In the genomic region with DNA sequence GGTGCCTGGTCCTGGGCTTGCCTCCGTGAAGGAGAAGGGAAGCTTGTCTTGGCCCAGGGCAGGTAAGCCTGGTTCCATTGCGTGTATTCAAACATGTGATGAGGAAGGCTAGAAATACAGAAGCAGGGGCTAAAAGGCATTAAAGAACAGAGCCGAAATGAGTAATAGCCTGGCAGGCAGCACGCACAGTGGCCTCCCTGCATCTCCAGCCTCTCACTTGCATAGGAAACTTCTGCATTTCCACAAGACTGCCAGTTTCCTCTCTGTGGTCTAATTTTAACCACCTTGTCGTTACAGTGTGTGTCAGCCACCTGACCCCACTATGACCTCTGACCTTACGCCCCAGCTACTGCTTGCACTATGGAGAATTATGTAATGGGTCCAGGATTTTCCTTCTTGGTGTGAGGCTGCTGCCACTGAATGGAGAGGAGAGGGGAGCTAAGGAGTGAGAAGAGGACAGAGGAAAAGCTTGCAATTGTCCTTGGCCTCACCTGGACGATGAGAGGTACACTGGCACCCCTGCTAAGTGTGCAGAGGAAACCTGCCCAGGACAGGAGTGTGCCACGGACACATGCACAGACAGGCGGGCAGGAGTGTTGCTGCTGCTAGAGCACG, we compare ENCODE assay signal across 8 cellular contexts. TPM values are rescaled to one million over a fixed set of nuclear protein-coding genes. Genes with fewer than 3 reads are reported as not detected.
DNase-seq lines count a peak whose midpoint lies in the region; ATAC-seq and TF ChIP-seq lines count a peak whose summit lies in the region.

No MANE protein-coding gene starts in this region.

- peak overlapping the region; percentile 32 to 70 (median 33) for H3K27ac Mint-ChIP-seq in IgD-negative memory B cell
- H3K27ac Mint-ChIP-seq in immature natural killer cell = peak overlapping the region; percentile 54 to 92 (median 80)
- H3K27ac Mint-ChIP-seq in stimulated activated effector memory CD8-positive, alpha-beta T cell treated with anti-CD3 and anti-CD28 coated beads, Interleukin-12 subunit alpha, Interleukin-12 subunit beta, amount 100 ng/mL, for 72 hours = peak overlapping the region; percentile 88
- no peak overlapping the region for H3K27ac Mint-ChIP-seq in Calu3 (ENCODE audit: unreplicated experiment)

- peaks cover 4% of the 10 kb centered on the region for H3K27me3 Mint-ChIP-seq in IgD-negative memory B cell
- H3K27me3 Mint-ChIP-seq in immature natural killer cell (ENCODE audit: low read depth in 3 of 3) = peaks cover 0 to 8% (median 0%) of the 10 kb centered on the region in 3 donors
- no peaks in the 10 kb centered on the region for H3K27me3 Mint-ChIP-seq in Calu3 (ENCODE audit: unreplicated experiment)

- intact Hi-C loops in Calu3 (cut with micrococcal nuclease; ENCODE audit: unreplicated experiment) = no loop called here

- H3K36me3 Mint-ChIP-seq in IgD-negative memory B cell = peaks cover 3% of the 10 kb centered on the region
- peaks cover 5 to 10% (median 8%) of the 10 kb centered on the region in 3 donors for H3K36me3 Mint-ChIP-seq in immature natural killer cell
- H3K36me3 Mint-ChIP-seq in stimulated activated effector memory CD8-positive, alpha-beta T cell treated with anti-CD3 and anti-CD28 coated beads, Interleukin-12 subunit alpha, Interleukin-12 subunit beta, amount 100 ng/mL, for 72 hours = peaks cover 33% of the 10 kb centered on the region
- H3K36me3 Mint-ChIP-seq in Calu3 (ENCODE audit: insufficient read depth, unreplicated experiment) = peaks cover 9% of the 10 kb centered on the region

- ATAC-seq in GM18907 (IDR thresholded peaks at IDR 0.05; ENCODE audit: unreplicated experiment) = peak; percentile 50
- ATAC-seq in stimulated activated effector memory CD8-positive, alpha-beta T cell treated with anti-CD3 and anti-CD28 coated beads, Interleukin-12 subunit alpha, Interleukin-12 subunit beta, amount 100 ng/mL, for 72 hours = peak; percentile 82

- no TSS peak for BruUV-seq in Calu3 (replicated peaks; lab: Mats Ljungman, UMichigan)

- no peak for TF ChIP-seq CTCF in Calu3 (IDR thresholded peaks at IDR 0.05; ENCODE audit: unreplicated experiment)

- H3K4me1 Mint-ChIP-seq in IgD-negative memory B cell = peaks cover 34 to 50% (median 35%) of the 10 kb centered on the region in 3 donors
- H3K4me1 Mint-ChIP-seq in immature natural killer cell = peaks cover 64 to 72% of the 10 kb centered on the region in 2 donors
- H3K4me1 Mint-ChIP-seq in stimulated activated effector memory CD8-positive, alpha-beta T cell treated with anti-CD3 and anti-CD28 coated beads, Interleukin-12 subunit alpha, Interleukin-12 subunit beta, amount 100 ng/mL, for 72 hours = peaks cover 83% of the 10 kb centered on the region
- H3K4me1 Mint-ChIP-seq in Calu3 (ENCODE audit: low read depth, unreplicated experiment) = peaks cover 32% of the 10 kb centered on the region

- DNase-seq in activated CD8-positive, alpha-beta memory T cell treated with anti-CD3 and anti-CD28 coated beads, Interleukin-2, amount 50 U/mL, for 4 hours = peak; percentile 49
- DNase-seq in immature natural killer cell (peak; percentile 41 to 47 (median 46)), Calu3 (no peak), inferior parietal cortex (ENCODE audit: extremely low spot score) (no peak), NCI-H748 treated with DMSO at 0.1 percent for 48 hours (lab: John Stamatoyannopoulos, UW) (no peak)
- peak in 1 of 2 donors; percentile 30 for DNase-seq in stimulated activated effector memory CD8-positive, alpha-beta T cell treated with anti-CD3 and anti-CD28 coated beads, Interleukin-12 subunit alpha, Interleukin-12 subunit beta, amount 100 ng/mL, for 72 hours (ENCODE audit: low spot score in 2 of 2)

- CTCF ChIA-PET in Calu3 (lab: Charles Lee) = no interaction called here

- peak overlapping the region; percentile 54 to 90 (median 74) for H3K4me3 Mint-ChIP-seq in IgD-negative memory B cell
- H3K4me3 Mint-ChIP-seq in immature natural killer cell = peak overlapping the region; percentile 28 to 65 (median 31)
- peak overlapping the region; percentile 77 for H3K4me3 Mint-ChIP-seq in stimulated activated effector memory CD8-positive, alpha-beta T cell treated with anti-CD3 and anti-CD28 coated beads, Interleukin-12 subunit alpha, Interleukin-12 subunit beta, amount 100 ng/mL, for 72 hours
- no peak overlapping the region for H3K4me3 Mint-ChIP-seq in Calu3 (ENCODE audit: low read depth, unreplicated experiment)

- H3K9me3 Mint-ChIP-seq in IgD-negative memory B cell = no peaks in the 10 kb centered on the region
- H3K9me3 Mint-ChIP-seq in immature natural killer cell = no peaks in the 10 kb centered on the region
- H3K9me3 Mint-ChIP-seq in stimulated activated effector memory CD8-positive, alpha-beta T cell treated with anti-CD3 and anti-CD28 coated beads, Interleukin-12 subunit alpha, Interleukin-12 subunit beta, amount 100 ng/mL, for 72 hours = no peaks in the 10 kb centered on the region
- H3K9me3 Mint-ChIP-seq in Calu3 (ENCODE audit: low read depth, unreplicated experiment) = no peaks in the 10 kb centered on the region

RNA-seq across cellular contexts. Expression of a gene that starts 32.8 kb away (rescaled TPM):
- polyA plus RNA-seq in IgD-negative memory B cell (0.88 TPM), immature natural killer cell (1 to 10 TPM in 2 of 3 donors, under 1 TPM in 1; 0.90 to 5.9 (median 1.2) TPM)
- 0.61 and 1.2 TPM in 2 replicates for total RNA-seq in Calu3 (2022)

RNA-seq across cellular contexts. Expression of a gene that starts 45.9 kb away (rescaled TPM):
- polyA plus RNA-seq in IgD-negative memory B cell (62.5 TPM), immature natural killer cell (100 to 1,000 TPM in 2 of 3 donors, 10 to 100 TPM in 1; 90.6 to 107 (median 104) TPM)
- total RNA-seq in Calu3 (2022) = 21.0 and 22.1 TPM in 2 replicates

RNA-seq across cellular contexts. Expression of a gene that starts 57.8 kb away (rescaled TPM):
- polyA plus RNA-seq in IgD-negative memory B cell (34.4 TPM), immature natural killer cell (10 to 100 TPM; 18.6 to 26.4 (median 21.4) TPM)
- total RNA-seq in Calu3 (2022) = 24.7 and 29.7 TPM in 2 replicates

Comparison
In these comparisons a context has a peak if more than half of its experiments do, and no peak if none do; other contexts are left out.
1. DNase-seq: peak in activated CD8-positive, alpha-beta memory T cell treated with anti-CD3 and anti-CD28 coated beads, Interleukin-2, amount 50 U/mL, for 4 hours (single experiment) and immature natural killer cell (3 of 3); none in Calu3 (single experiment), inferior parietal cortex (single experiment) and NCI-H748 treated with DMSO at 0.1 percent for 48 hours (single experiment).